In the genomic region with DNA sequence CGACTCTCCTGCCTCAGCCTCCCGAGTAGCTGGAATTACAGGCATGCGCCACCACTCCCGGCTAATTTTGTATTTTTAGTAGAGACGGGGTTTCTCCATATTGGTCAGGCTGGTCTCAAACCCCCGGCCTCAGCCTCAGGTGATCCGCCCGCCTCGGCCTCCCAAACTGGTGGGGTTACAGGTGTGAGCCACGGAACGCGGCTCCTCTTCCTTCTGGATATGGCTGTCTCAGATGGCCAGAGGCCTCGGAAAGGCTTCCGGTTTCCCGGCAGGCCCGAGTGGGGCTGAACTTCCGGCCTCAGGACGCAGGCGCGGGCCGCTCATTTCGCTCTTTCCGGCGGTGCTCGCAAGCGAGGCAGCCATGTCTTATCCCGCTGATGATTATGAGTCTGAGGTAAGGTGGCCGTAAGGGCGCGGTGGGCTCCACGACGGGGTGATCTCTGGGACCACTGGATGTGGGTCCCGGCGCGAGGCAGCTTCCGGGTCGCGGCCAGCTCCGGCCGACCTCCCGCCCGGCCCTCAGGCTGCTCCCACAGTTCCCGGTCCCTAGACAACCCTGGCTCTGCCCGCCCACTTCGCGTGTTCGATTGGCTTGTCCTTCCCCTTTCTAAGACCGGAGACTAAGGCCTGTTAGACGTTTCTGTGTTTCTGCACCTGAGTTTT, we compare ENCODE assay signal across 8 cellular contexts. TPM values are rescaled to one million over a fixed set of nuclear protein-coding genes. Genes with fewer than 3 reads are reported as not detected.
DNase-seq lines count a peak whose midpoint lies in the region; ATAC-seq, FAIRE-seq and TF ChIP-seq lines count a peak whose summit lies in the region.

Gene EIF3L, plus strand, starts transcription at position 331 of the 663 bp plus-strand sequence. Its CDS starts 31 bp downstream, at position 362.

- H3K36me3 ChIP-seq in rectal smooth muscle tissue (ENCODE audit: control insufficient read depth, insufficient read depth, low read length) (peaks cover 13% of the 10 kb centered on the region), vagina (peaks cover 0 to 28% of the 10 kb centered on the region in 2 donors)

- peak; percentile 61 for ATAC-seq in HG02840 (IDR thresholded peaks at IDR 0.05; ENCODE audit: low FRiP score, unreplicated experiment)

- intact Hi-C loops in vagina (cut with DNase I) = no loop called here

- no peaks in the 10 kb centered on the region for H3K9me3 ChIP-seq in vagina

- TF ChIP-seq CTCF in astrocyte of the cerebellum (IDR thresholded peaks at IDR 0.05; ENCODE audit: low read depth, low read length, missing control alignments) (no peak), vagina (IDR thresholded peaks at IDR 0.05) (no peak)

- in situ Hi-C loops in astrocyte of the cerebellum (cut with HindIII; ENCODE audit: low sequenced_read_pairs) = no loop called here

- DNase-seq in GM12891 (ENCODE audit: insufficient read length, low spot score) (peak; percentile 94), NCI-H2029 (lab: John Stamatoyannopoulos, UW) (peak; percentile 89), T-helper 9 cell (peak; percentile 78), astrocyte of the cerebellum (ENCODE audit: low read depth) (peak; percentile 59), hepatic stellate cell (ENCODE audit: low spot score) (peak; percentile 97), vagina (ENCODE audit: extremely low spot score in 2 of 2) (peak; percentile 88 to 96)

- H3K9ac ChIP-seq in rectal smooth muscle tissue (ENCODE audit: low read length) = peak within 1 kb of the TSS; percentile 84

- peak; percentile 89 for TF ChIP-seq POLR2A in GM12891 (IDR thresholded peaks at IDR 0.05; ENCODE audit: low read depth, low read length)
- peak in 1 of 2 donors; percentile 71 for TF ChIP-seq POLR2A in vagina (IDR thresholded peaks at IDR 0.05)

- H3K27me3 ChIP-seq in rectal smooth muscle tissue (ENCODE audit: control insufficient read depth, insufficient read depth, low read length) = no peaks in the 10 kb centered on the region
- H3K27me3 ChIP-seq in vagina = no peaks in the 10 kb centered on the region

- H3K4me3 ChIP-seq in astrocyte of the cerebellum (ENCODE audit: low read depth, low read length) (peak within 1 kb of the TSS; percentile 94), rectal smooth muscle tissue (ENCODE audit: low read length) (peak within 1 kb of the TSS; percentile 93), vagina (peak within 1 kb of the TSS; percentile 83 to 90)

- H3K27ac ChIP-seq in rectal smooth muscle tissue (ENCODE audit: low read depth, low read length) (peak within 1 kb of the TSS; percentile 90), vagina (peak within 1 kb of the TSS; percentile 86)

- peaks cover 12% of the 10 kb centered on the region for H3K4me1 ChIP-seq in rectal smooth muscle tissue (ENCODE audit: control insufficient read depth, insufficient read depth, low read length)
- peaks cover 30% of the 10 kb centered on the region for H3K4me1 ChIP-seq in vagina

- peak; percentile 99 for FAIRE-seq in GM12891 (lab: Jason Lieb, UNC)

TF ChIP-seq in GM12891, 5 proteins besides CTCF, POLR2A, EP300 and RAD21:
- TF ChIP-seq POLR2AphosphoS5 (IDR thresholded peaks at IDR 0.05; ENCODE audit: low read depth, low read length) (peak; percentile 94), TAF1 (IDR thresholded peaks at IDR 0.05; ENCODE audit: low read depth, low read length) (peak; percentile 87), POU2F2 (IDR thresholded peaks at IDR 0.05; ENCODE audit: low read depth, low read length) (peak; percentile 62; the same call in 1 of the 2 replicates), PAX5 (IDR thresholded peaks at IDR 0.05; ENCODE audit: insufficient read depth, low read length, severe bottlenecking) (no peak), SPI1 (IDR thresholded peaks at IDR 0.05; ENCODE audit: low read depth, low read length) (0 out of 2 replicates have a peak, but pooled peaks have one; percentile 17)

RNA-seq across cellular contexts. Expression of gene EIF3L, which starts in this region (rescaled TPM):
- 1,013 TPM for polyA plus RNA-seq in GM12891 (2012; ENCODE audit: low read depth, missing spikeins)
- total RNA-seq in vagina = 338 TPM

Comparison
In these comparisons a context has a peak if more than half of its experiments do, and no peak if none do; other contexts are left out.
1. Peak in every context shown above with its lines: DNase-seq, ATAC-seq, H3K4me3 ChIP-seq and H3K27ac ChIP-seq.